Comparison of ENCODE assay signal across 29 cellular contexts in the genomic region with DNA sequence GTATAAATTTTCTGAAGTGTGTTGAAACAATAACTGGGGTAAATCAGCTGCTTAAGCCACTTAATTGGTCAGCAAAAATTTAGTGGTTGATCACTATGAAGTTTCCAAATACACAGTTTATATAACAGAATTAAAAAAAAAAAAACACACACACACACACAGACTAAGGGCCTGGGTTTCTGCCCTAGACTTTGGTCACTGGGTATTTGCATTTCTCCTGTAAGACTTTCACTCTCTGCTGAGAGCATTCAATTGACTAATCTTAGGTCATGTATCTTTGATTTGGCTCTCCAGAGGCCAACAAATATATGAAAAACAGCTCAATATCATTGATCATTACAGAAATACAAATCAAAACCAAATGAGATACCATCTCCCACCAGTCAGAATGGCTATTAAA.
"Had no signal": no experiment of that assay in that cellular context is flagged by ENCODE, and none has a peak within 500 bp of the region (broad histone marks: within the 10 kb centered on the region; RNA-seq: fewer than 3 reads in every experiment).

No MANE protein-coding gene starts in this region.

- FAIRE-seq: urothelium cell line had no signal

- H2AFZ ChIP-seq: neural progenitor cell, parathyroid adenoma had no signal

- H3K27me3 ChIP-seq: neural progenitor cell, ovary, spleen, suprapubic skin, testis, tibial artery, transverse colon, upper lobe of right lung, vagina had no signal

- H3K4me1 ChIP-seq: parathyroid adenoma, psoas muscle, spleen, suprapubic skin, testis, tibial artery, transverse colon, upper lobe of right lung, vagina had no signal

- H3K4me2 ChIP-seq: neural progenitor cell, smooth muscle cell had no signal

- H3K79me2 ChIP-seq: parathyroid adenoma had no signal

- H3K9ac ChIP-seq: neural progenitor cell, parathyroid adenoma had no signal

- ATAC-seq: naive thymus-derived CD4-positive, alpha-beta T cell; natural killer cell; psoas muscle; right cardiac atrium; stimulated activated memory B cell treated with anti-CD40 and anti-IgM and Interleukin-4, amounts not matched to agents 10 μg/mL and 1 μg/mL and 100 μg/mL, for 72 hours; stimulated activated naive CD8-positive, alpha-beta T cell treated with anti-CD3 and anti-CD28 coated beads, Interleukin-15, amount 100 ng/mL, for 72 hours; stimulated activated naive CD8-positive, alpha-beta T cell treated with anti-CD3 and anti-CD28 coated beads, Interleukin-15, Interleukin-2, amounts not matched to agents 100 U/mL and 50 U/mL, for 24 hours; upper lobe of right lung had no signal

- H3K36me3 ChIP-seq: neural progenitor cell, ovary, spleen, suprapubic skin, tibial artery, transverse colon, upper lobe of right lung, vagina had no signal

- H3K4me3 ChIP-seq: neural progenitor cell, ovary, psoas muscle, skin epidermis, smooth muscle cell, spleen, suprapubic skin, testis, tibial artery, transverse colon, upper lobe of right lung, vagina had no signal

- DNase-seq: naive thymus-derived CD4-positive, alpha-beta T cell; natural killer cell; occipital lobe; ovary; posterior cingulate gyrus; psoas muscle; right cardiac atrium; spleen; stimulated activated CD4-positive, alpha-beta T cell treated with anti-CD3 and anti-CD28 coated beads, Interleukin-12 subunit alpha, Interleukin-12 subunit beta, amount 100 ng/mL, for 4 hours; stimulated activated CD4-positive, alpha-beta T cell treated with anti-CD3 and anti-CD28 coated beads, Interleukin-1b, Interleukin-23, amount 100 ng/mL, for 48 hours; stimulated activated CD4-positive, alpha-beta T cell treated with anti-CD3 and anti-CD28 coated beads, Interleukin-4, amount 100 ng/mL, for 1 hour; stimulated activated CD4-positive, alpha-beta T cell treated with anti-CD3 and anti-CD28 coated beads, Interleukin-4, amount 100 ng/mL, for 4 hours; stimulated activated CD8-positive, alpha-beta memory T cell treated with anti-CD3 and anti-CD28 coated beads, Interleukin-4, amount 100 ng/mL, for 48 hours; stimulated activated naive CD4-positive, alpha-beta T cell; stimulated activated naive CD8-positive, alpha-beta T cell treated with anti-CD3 and anti-CD28 coated beads, Interleukin-15, amount 100 ng/mL, for 72 hours; stimulated activated naive CD8-positive, alpha-beta T cell treated with anti-CD3 and anti-CD28 coated beads, Interleukin-15, Interleukin-2, amounts not matched to agents 100 U/mL and 50 U/mL, for 24 hours; substantia nigra; testis; tibial artery; transverse colon; upper lobe of right lung had no signal

- H3K9me3 ChIP-seq: ovary, psoas muscle, testis, tibial artery, transverse colon, upper lobe of right lung, vagina had no signal

- H3K27ac ChIP-seq: neural progenitor cell, ovary, parathyroid adenoma, psoas muscle, skin epidermis, spleen, suprapubic skin, testis, tibial artery, transverse colon, upper lobe of right lung, vagina had no signal
